Comparison of ENCODE assay signal across 16 cellular contexts in the genomic region with DNA sequence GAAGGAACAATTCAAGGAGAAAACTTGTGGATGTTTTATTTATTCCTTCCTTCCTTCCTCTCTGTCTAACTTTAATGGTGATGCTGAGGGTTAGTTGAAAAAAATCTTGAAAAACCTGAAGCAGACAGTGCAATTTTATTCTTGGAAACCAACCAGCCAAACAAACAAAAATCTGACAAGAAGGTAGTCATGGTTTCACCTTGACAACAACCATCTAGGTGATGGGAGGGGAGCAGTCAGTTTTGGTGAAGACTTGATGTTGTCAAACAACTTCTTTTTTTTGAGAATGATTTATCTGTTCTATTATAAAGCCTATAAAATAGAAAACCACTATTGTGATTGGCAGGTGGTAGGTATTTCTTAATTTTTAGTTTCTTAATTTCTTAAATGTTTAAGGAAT.
DNase-seq lines count a peak whose midpoint lies in the region; ATAC-seq and TF ChIP-seq lines count a peak whose summit lies in the region.
"Had no signal": no experiment of that assay in that cellular context is flagged by ENCODE, and none has a peak within 500 bp of the region (broad histone marks: within the 10 kb centered on the region; RNA-seq: fewer than 3 reads in every experiment).

No MANE protein-coding gene starts in this region.

- no peaks in the 10 kb centered on the region for H3K27me3 Mint-ChIP-seq in activated naive CD8-positive, alpha-beta T cell treated with anti-CD3 and anti-CD28 coated beads, Interleukin-2, amount 50 U/mL, for 24 hours
- no peaks in the 10 kb centered on the region for H3K27me3 Mint-ChIP-seq in nephron progenitor cell (ENCODE audit: low read depth, poor library complexity)
- H3K27me3 Mint-ChIP-seq: dendritic cell treated with granulocyte-macrophage colony-stimulating factor and Interleukin-4, amounts not matched to agents 40 ng/mL and 50 ng/mL, for 4 days had no signal

- H3K27ac Mint-ChIP-seq in activated naive CD8-positive, alpha-beta T cell treated with anti-CD3 and anti-CD28 coated beads, Interleukin-2, amount 50 U/mL, for 24 hours = peak overlapping the region; percentile 95
- H3K27ac Mint-ChIP-seq in nephron progenitor cell = peak overlapping the region; percentile 24
- H3K27ac Mint-ChIP-seq: dendritic cell treated with granulocyte-macrophage colony-stimulating factor and Interleukin-4, amounts not matched to agents 40 ng/mL and 50 ng/mL, for 4 days had no signal

- peaks cover 19% of the 10 kb centered on the region for H3K36me3 Mint-ChIP-seq in activated naive CD8-positive, alpha-beta T cell treated with anti-CD3 and anti-CD28 coated beads, Interleukin-2, amount 50 U/mL, for 24 hours (ENCODE audit: low read depth)
- peaks cover 33% of the 10 kb centered on the region for H3K36me3 Mint-ChIP-seq in nephron progenitor cell (ENCODE audit: low read depth)

- H3K9me3 ChIP-seq in Peyer's patch = no peaks in the 10 kb centered on the region
- H3K9me3 ChIP-seq: psoas muscle had no signal

- no peak for ATAC-seq in activated naive CD8-positive, alpha-beta T cell treated with anti-CD3 and anti-CD28 coated beads, Interleukin-2, amount 50 U/mL, for 24 hours
- ATAC-seq: left cardiac atrium, psoas muscle had no signal

- no peaks in the 10 kb centered on the region for H3K9me3 Mint-ChIP-seq in activated naive CD8-positive, alpha-beta T cell treated with anti-CD3 and anti-CD28 coated beads, Interleukin-2, amount 50 U/mL, for 24 hours
- H3K9me3 Mint-ChIP-seq in nephron progenitor cell = no peaks in the 10 kb centered on the region
- H3K9me3 Mint-ChIP-seq: dendritic cell treated with granulocyte-macrophage colony-stimulating factor and Interleukin-4, amounts not matched to agents 40 ng/mL and 50 ng/mL, for 4 days had no signal

- H3K4me3 Mint-ChIP-seq in activated naive CD8-positive, alpha-beta T cell treated with anti-CD3 and anti-CD28 coated beads, Interleukin-2, amount 50 U/mL, for 24 hours = no peak overlapping the region
- H3K4me3 Mint-ChIP-seq in nephron progenitor cell = no peak overlapping the region
- H3K4me3 Mint-ChIP-seq: dendritic cell treated with granulocyte-macrophage colony-stimulating factor and Interleukin-4, amounts not matched to agents 40 ng/mL and 50 ng/mL, for 4 days had no signal

- TF ChIP-seq POLR2A in Peyer's patch (IDR thresholded peaks at IDR 0.05) = no peak

- TF ChIP-seq CTCF in Peyer's patch (IDR thresholded peaks at IDR 0.05) (no peak), nephron progenitor cell (IDR thresholded peaks at IDR 0.05) (no peak)

- no peaks in the 10 kb centered on the region for H3K27me3 ChIP-seq in Peyer's patch

- H3K36me3 ChIP-seq in Peyer's patch = no peaks in the 10 kb centered on the region

- DNase-seq in activated CD4-positive, alpha-beta T cell treated with anti-CD3 and anti-CD28 coated beads for 4 hours = peak; percentile 15 to 24
- DNase-seq in activated CD4-positive, alpha-beta T cell treated with anti-CD3 and anti-CD28 coated beads for 1 hour = no peak
- DNase-seq in Peyer's patch (no peak), nephron progenitor cell (no peak), NCI-H2029 (lab: John Stamatoyannopoulos, UW) (no peak), posterior vena cava (ENCODE audit: low spot score) (no peak), T-helper 9 cell (no peak)
- DNase-seq in activated naive CD8-positive, alpha-beta T cell treated with anti-CD3 and anti-CD28 coated beads, Interleukin-2, amount 50 U/mL, for 24 hours = no peak
- DNase-seq: activated CD8-positive, alpha-beta memory T cell treated with anti-CD3 and anti-CD28 coated beads, Interleukin-2, amount 50 U/mL, for 48 hours; hypothalamus; KG1; left cardiac atrium; NCI-H226; psoas muscle; SHP77 treated with DMSO at 0.1 percent for 48 hours had no signal

- H3K4me1 ChIP-seq in Peyer's patch = peaks cover 0 to 12% (median 0%) of the 10 kb centered on the region in 4 donors

- intact Hi-C loops in posterior vena cava (cut with DNase I) = loop anchor here in 1 of 2 donors (10.0 kb wide), 1 partner anchor 921 kb away; no protein-coding TSS in a partner anchor

- no peak overlapping the region for H3K4me3 ChIP-seq in Peyer's patch
- H3K4me3 ChIP-seq: psoas muscle had no signal

- peaks cover 84% of the 10 kb centered on the region for H3K4me1 Mint-ChIP-seq in activated naive CD8-positive, alpha-beta T cell treated with anti-CD3 and anti-CD28 coated beads, Interleukin-2, amount 50 U/mL, for 24 hours
- peaks cover 16% of the 10 kb centered on the region for H3K4me1 Mint-ChIP-seq in nephron progenitor cell

- peak overlapping the region in 3 of 4 donors; percentile 10 to 12 (median 11) for H3K27ac ChIP-seq in Peyer's patch
- H3K27ac ChIP-seq: psoas muscle had no signal

Comparison
In these comparisons a context has a peak if more than half of its experiments do, and no peak if none do; other contexts are left out.
1. DNase-seq: peak in activated CD4-positive, alpha-beta T cell treated with anti-CD3 and anti-CD28 coated beads for 4 hours (2 of 2); none in activated CD4-positive, alpha-beta T cell treated with anti-CD3 and anti-CD28 coated beads for 1 hour (single experiment), Peyer's patch (0 of 3), activated naive CD8-positive, alpha-beta T cell treated with anti-CD3 and anti-CD28 coated beads, Interleukin-2, amount 50 U/mL, for 24 hours (single experiment), nephron progenitor cell (single experiment), NCI-H2029 (single experiment), posterior vena cava (single experiment) and T-helper 9 cell (single experiment).